ENCODE assay signal across 24 cellular contexts in genomic region chr11:126522152-126522551, GRCh38.
A peak's percentile ranks its signal among the peaks of the same experiment; 100 is the strongest.
DNase-seq lines count a peak whose midpoint lies in the region; ATAC-seq, FAIRE-seq and TF ChIP-seq lines count a peak whose summit lies in the region.
"Had no signal": no experiment of that assay in that cellular context is flagged by ENCODE, and none has a peak within 500 bp of the region (broad histone marks: within the 10 kb centered on the region; RNA-seq: fewer than 3 reads in every experiment).

No MANE protein-coding gene starts in this region.

- TF ChIP-seq POLR2A in HepG2 (IDR thresholded peaks at IDR 0.05; ENCODE audit: insufficient read depth in 1 of 2, low read depth in 2 of 2, low read length in 2 of 2) (no peak), right lobe of liver (IDR thresholded peaks at IDR 0.05) (no peak), H54 (IDR thresholded peaks at IDR 0.05; ENCODE audit: low read depth, low read length) (no peak)

- intact Hi-C loops in HepG2 (cut with micrococcal nuclease; ENCODE audit: unreplicated experiment): no loop called here
- intact Hi-C loops in right lobe of liver (cut with DNase I): no loop called here

- no peaks in the 10 kb centered on the region for H3K36me3 ChIP-seq in HepG2 (replicated peaks in 1 of 2; ENCODE audit: control insufficient read depth in 1 of 2, insufficient read depth in 2 of 2, low read length in 2 of 2)
- no peaks in the 10 kb centered on the region for H3K36me3 ChIP-seq in right lobe of liver
- no peaks in the 10 kb centered on the region for H3K36me3 ChIP-seq in MM.1S (replicated peaks; ENCODE audit: insufficient read depth, low read length)

- H3K27ac ChIP-seq in HepG2 (ENCODE audit: extremely low read length, insufficient read depth, low read length): no peak overlapping the region
- H3K27ac ChIP-seq in right lobe of liver: no peak overlapping the region
- H3K27ac ChIP-seq in MM.1S (ENCODE audit: low read length): no peak overlapping the region
- H3K27ac ChIP-seq: 22Rv1 had no signal

- in situ Hi-C loops in HepG2 (cut with HindIII; ENCODE audit: extremely low pct_ligation_motif_present, low pct_unique_long_range_greater_than_20kb): no loop called here

- no peak for FAIRE-seq in HepG2 (lab: Jason Lieb, UNC)
- no peak for FAIRE-seq in H54 (lab: Jason Lieb, UNC)
- FAIRE-seq: GM12891, H1 had no signal

- H3K4me1 ChIP-seq in HepG2 (ENCODE audit: insufficient read depth, low read length) (no peaks in the 10 kb centered on the region), right lobe of liver (no peaks in the 10 kb centered on the region), MM.1S (ENCODE audit: low read length) (no peaks in the 10 kb centered on the region)

- no peak overlapping the region for H3K4me2 ChIP-seq in HepG2 (ENCODE audit: low read depth, low read length)
- H3K4me2 ChIP-seq in MM.1S (ENCODE audit: low read depth, low read length): no peak overlapping the region
- H3K4me2 ChIP-seq: SK-N-SH had no signal

- peaks cover 5 to 72% of the 10 kb centered on the region in 2 experiments for H3K27me3 ChIP-seq in HepG2 (ENCODE audit: control insufficient read depth in 1 of 2, insufficient read depth in 2 of 2, low read length in 2 of 2)
- H3K27me3 ChIP-seq in right lobe of liver: no peaks in the 10 kb centered on the region
- H3K27me3 ChIP-seq in MM.1S (replicated peaks; ENCODE audit: insufficient read depth, low read length): 0 out of 2 replicates have a peak, but pooled peaks cover 6% of the 10 kb centered on the region

- no peak overlapping the region for H3K4me3 ChIP-seq in HepG2 (replicated peaks in 1 of 3; ENCODE audit: insufficient read depth in 1 of 3, low read depth in 2 of 3, low read length in 3 of 3)
- no peak overlapping the region for H3K4me3 ChIP-seq in right lobe of liver
- no peak overlapping the region for H3K4me3 ChIP-seq in fibroblast of the aortic adventitia (ENCODE audit: low read depth, low read length)
- H3K4me3 ChIP-seq in MM.1S (ENCODE audit: low read length): no peak overlapping the region

- no peak for ATAC-seq in HepG2
- ATAC-seq in right lobe of liver: no peak
- ATAC-seq: Panc1 had no signal

- TF ChIP-seq EP300 in HepG2 (IDR thresholded peaks at IDR 0.05; ENCODE audit: low read depth in 2 of 2, low read length in 2 of 2) (no peak), HepG2 (CRISPR knock-in tag; IDR thresholded peaks at IDR 0.05; ENCODE audit: borderline replicate concordance) (no peak)

- no peak for DNase-seq in HepG2 (ENCODE audit: low spot score)
- no peak for DNase-seq in right lobe of liver
- peak; percentile 32 for DNase-seq in OCI-M1 (lab: John Stamatoyannopoulos, UW)
- peak; percentile 2 for DNase-seq in fibroblast of the aortic adventitia (ENCODE audit: low read depth)
- no peak for DNase-seq in H54 (ENCODE audit: insufficient read length, low spot score)
- DNase-seq in activated CD4-positive, alpha-beta T cell treated with anti-CD3 and anti-CD28 coated beads for 4 hours: no peak
- no peak for DNase-seq in MM.1S
- DNase-seq in cerebellum (ENCODE audit: low spot score): no peak
- DNase-seq: CD4-positive, CD25-positive, alpha-beta regulatory T cell; COR-L47; DMS79; KBM-7; NCI-H1092; NCI-H1436; NCI-H187 treated with DMSO at 0.1 percent for 48 hours; NCI-H2227 treated with DMSO at 0.1 percent for 48 hours; NCI-H510A; NCI-H748 treated with DMSO at 0.1 percent for 48 hours; SIG-M5; SK-N-SH had no signal

- CTCF ChIA-PET in HepG2 (lab: Yijun Ruan, JAX; ENCODE audit: low intra/inter-chr PET ratio, low total read pairs): no interaction called here

- no peak for TF ChIP-seq RAD21 in HepG2 (CRISPR knock-in tag; IDR thresholded peaks at IDR 0.05)

- H2AFZ ChIP-seq in HepG2 (ENCODE audit: low read length): no peak overlapping the region
- H2AFZ ChIP-seq in MM.1S (ENCODE audit: low read length): no peak overlapping the region

- H3K9me3 ChIP-seq in HepG2 (ENCODE audit: low read length) (no peaks in the 10 kb centered on the region), right lobe of liver (no peaks in the 10 kb centered on the region), MM.1S (replicated peaks; ENCODE audit: insufficient read depth, low read length) (no peaks in the 10 kb centered on the region)
- H3K9me3 ChIP-seq: SK-N-SH had no signal

- TF ChIP-seq CTCF in HepG2 (CRISPR knock-in tag; IDR thresholded peaks at IDR 0.05) (no peak), right lobe of liver (IDR thresholded peaks at IDR 0.05) (no peak), fibroblast of the aortic adventitia (IDR thresholded peaks at IDR 0.05; ENCODE audit: insufficient read depth, low read length) (no peak), MM.1S (IDR thresholded peaks at IDR 0.05; ENCODE audit: low read length) (no peak)

- POLR2A ChIA-PET in HepG2 (lab: Yijun Ruan, JAX): no interaction called here

- no peaks in the 10 kb centered on the region for H3K79me2 ChIP-seq in HepG2 (ENCODE audit: insufficient read depth, low read length)
- H3K79me2 ChIP-seq in MM.1S (ENCODE audit: low read length): no peaks in the 10 kb centered on the region

- no peaks in the 10 kb centered on the region for H3F3A ChIP-seq in MM.1S (ENCODE audit: insufficient read depth, low read length)

- H3K9ac ChIP-seq in HepG2 (ENCODE audit: insufficient read depth, low read depth, low read length) (no peak overlapping the region), MM.1S (ENCODE audit: low read length) (no peak overlapping the region)
- H3K9ac ChIP-seq: SK-N-SH had no signal

- WGBS in HepG2 (ENCODE audit: low lambda C conversion rate): 4% methylated on average over 4 of the region's 4 CpGs
- 73% methylated on average over 4 of the region's 4 CpGs for WGBS in right lobe of liver (ENCODE audit: insufficient coverage, low coverage, low lambda C conversion rate, missing lambda C conversion rate)

- H4K20me1 ChIP-seq in HepG2 (ENCODE audit: insufficient read depth, low read length) (no peaks in the 10 kb centered on the region), MM.1S (ENCODE audit: insufficient read depth, low read length) (no peaks in the 10 kb centered on the region)

- no TSS peak for BruUV-seq in HepG2 (replicated peaks; lab: Mats Ljungman, UMichigan)

- no peaks in the 10 kb centered on the region for H3K9me2 ChIP-seq in MM.1S (replicated peaks; ENCODE audit: insufficient read depth, low read length)
- H3K9me2 ChIP-seq: SK-N-SH had no signal

TF ChIP-seq in HepG2, 621 proteins besides CTCF, POLR2A, EP300 and RAD21:
- TF ChIP-seq NFE2L2 (IDR thresholded peaks at IDR 0.05; ENCODE audit: low read length) (peak; percentile 6; the same call in 1 of the 2 replicates), NCOA5 (CRISPR knock-in tag; IDR thresholded peaks at IDR 0.05) (no peak), NR2F6 (IDR thresholded peaks at IDR 0.05) (no peak), NR2F6 (CRISPR knock-in tag; IDR thresholded peaks at IDR 0.05) (no peak), PHF5A (CRISPR knock-in tag; IDR thresholded peaks at IDR 0.05; ENCODE audit: low read depth, unreplicated experiment) (no peak)
TF ChIP-seq in HepG2: peak in this region for 1.

Comparison
In these comparisons a context has a peak if more than half of its experiments do, and no peak if none do; other contexts are left out.
1. DNase-seq: peak in OCI-M1 (single experiment) and fibroblast of the aortic adventitia (single experiment); none in HepG2 (single experiment), right lobe of liver (0 of 3), H54 (single experiment), activated CD4-positive, alpha-beta T cell treated with anti-CD3 and anti-CD28 coated beads for 4 hours (0 of 2), MM.1S (single experiment) and cerebellum (single experiment).